Comparison of ENCODE assay signal across 18 cellular contexts in genomic region chr1:236027096-236027495, GRCh38. TPM values are rescaled to one million over a fixed set of nuclear protein-coding genes. Genes with fewer than 3 reads are reported as not detected.
A peak's percentile ranks its signal among the peaks of the same experiment; 100 is the strongest.
DNase-seq lines count a peak whose midpoint lies in the region; ATAC-seq and TF ChIP-seq lines count a peak whose summit lies in the region.
"Had no signal": no experiment of that assay in that cellular context is flagged by ENCODE, and none has a peak within 500 bp of the region (broad histone marks: within the 10 kb centered on the region; RNA-seq: fewer than 3 reads in every experiment).

No MANE protein-coding gene starts in this region.

- H3K27me3 Mint-ChIP-seq in CD14-positive monocyte (ENCODE audit: low read depth in 3 of 3): no peaks in the 10 kb centered on the region
- H3K27me3 Mint-ChIP-seq in naive thymus-derived CD8-positive, alpha-beta T cell: no peaks in the 10 kb centered on the region
- no peaks in the 10 kb centered on the region for H3K27me3 Mint-ChIP-seq in effector memory CD8-positive, alpha-beta T cell
- H3K27me3 Mint-ChIP-seq: dendritic cell treated with granulocyte-macrophage colony-stimulating factor and Interleukin-4, amounts not matched to agents 40 ng/mL and 50 ng/mL, for 4 days had no signal

- peak overlapping the region in 4 of 7 donors; percentile 37 to 66 (median 48) for H3K27ac Mint-ChIP-seq in CD14-positive monocyte
- H3K27ac Mint-ChIP-seq in naive thymus-derived CD8-positive, alpha-beta T cell: peak overlapping the region in 9 of 10 donors; percentile 10 to 86 (median 68)
- H3K27ac Mint-ChIP-seq in effector memory CD8-positive, alpha-beta T cell: peak overlapping the region in 1 of 2 donors; percentile 63
- H3K27ac Mint-ChIP-seq: dendritic cell treated with granulocyte-macrophage colony-stimulating factor and Interleukin-4, amounts not matched to agents 40 ng/mL and 50 ng/mL, for 4 days had no signal

- peak; percentile 74 to 88 for ATAC-seq in naive thymus-derived CD8-positive, alpha-beta T cell
- no peak for ATAC-seq in effector memory CD8-positive, alpha-beta T cell (replicated peaks)
- no peak for ATAC-seq in HG03045 (IDR thresholded peaks at IDR 0.05; ENCODE audit: unreplicated experiment)
- no peak for ATAC-seq in omental fat pad (ENCODE audit: low FRiP score)
- no peak for ATAC-seq in HG02885 (IDR thresholded peaks at IDR 0.05; ENCODE audit: poor library complexity, unreplicated experiment)
- ATAC-seq: foreskin keratinocyte had no signal

- intact Hi-C loops in CD14-positive monocyte (cut with micrococcal nuclease): no loop called here

- POLR2A ChIA-PET in naive thymus-derived CD8-positive, alpha-beta T cell (lab: Charles Lee): no interaction called here

- in situ Hi-C loops in SK-MEL-5 (cut with HindIII; ENCODE audit: low pct_unique_long_range_greater_than_20kb, low sequenced_read_pairs): no loop called here

- DNase-seq in CD14-positive monocyte (ENCODE audit: low spot score) (no peak), Kasumi-1 (lab: John Stamatoyannopoulos, UW) (peak; percentile 71 to 73), SK-MEL-5 (ENCODE audit: low read depth, low spot score) (peak; percentile 96), omental fat pad (ENCODE audit: low spot score) (no peak)
- peak in 3 of 10 donors; percentile 16 to 31 (median 22) for DNase-seq in naive thymus-derived CD8-positive, alpha-beta T cell
- no peak for DNase-seq in effector memory CD8-positive, alpha-beta T cell
- DNase-seq: DMS79 treated with DMSO at 0.1 percent for 48 hours; foreskin keratinocyte; NCI-H1105 treated with DMSO at 0.1 percent for 48 hours; NCI-H2081 treated with DMSO at 0.1 percent for 48 hours; NCI-H510A treated with DMSO at 0.1 percent for 48 hours; SHP77 treated with DMSO at 0.1 percent for 48 hours; spleen; stimulated activated CD4-positive, alpha-beta T cell treated with anti-CD3 and anti-CD28 coated beads, Interleukin-4, amount 100 ng/mL, for 4 hours had no signal

- H3K4me1 Mint-ChIP-seq in CD14-positive monocyte: peaks cover 21% of the 10 kb centered on the region
- H3K4me1 Mint-ChIP-seq in naive thymus-derived CD8-positive, alpha-beta T cell: peaks cover 0 to 20% (median 13%) of the 10 kb centered on the region in 4 donors
- peaks cover 0 to 4% of the 10 kb centered on the region in 2 donors for H3K4me1 Mint-ChIP-seq in effector memory CD8-positive, alpha-beta T cell (ENCODE audit: low read depth in 2 of 2)

- no peaks in the 10 kb centered on the region for H3K9me3 Mint-ChIP-seq in CD14-positive monocyte
- H3K9me3 Mint-ChIP-seq in naive thymus-derived CD8-positive, alpha-beta T cell: no peaks in the 10 kb centered on the region
- H3K9me3 Mint-ChIP-seq in effector memory CD8-positive, alpha-beta T cell: no peaks in the 10 kb centered on the region
- H3K9me3 Mint-ChIP-seq: CD8-positive, alpha-beta memory T cell; dendritic cell treated with granulocyte-macrophage colony-stimulating factor and Interleukin-4, amounts not matched to agents 40 ng/mL and 50 ng/mL, for 4 days had no signal

- H3K36me3 Mint-ChIP-seq in CD14-positive monocyte: peaks cover 21 to 37% of the 10 kb centered on the region in 2 donors
- H3K36me3 Mint-ChIP-seq in naive thymus-derived CD8-positive, alpha-beta T cell: no peaks in the 10 kb centered on the region
- no peaks in the 10 kb centered on the region for H3K36me3 Mint-ChIP-seq in effector memory CD8-positive, alpha-beta T cell (ENCODE audit: insufficient read depth)
- H3K36me3 Mint-ChIP-seq: CD8-positive, alpha-beta memory T cell had no signal

- no peak overlapping the region for H3K4me3 Mint-ChIP-seq in CD14-positive monocyte
- H3K4me3 Mint-ChIP-seq in naive thymus-derived CD8-positive, alpha-beta T cell: peak overlapping the region in 4 of 10 donors; percentile 28 to 52 (median 42)
- no peak overlapping the region for H3K4me3 Mint-ChIP-seq in effector memory CD8-positive, alpha-beta T cell
- H3K4me3 Mint-ChIP-seq: CD8-positive, alpha-beta memory T cell; dendritic cell treated with granulocyte-macrophage colony-stimulating factor and Interleukin-4, amounts not matched to agents 40 ng/mL and 50 ng/mL, for 4 days had no signal

- TF ChIP-seq CTCF in CD14-positive monocyte (IDR thresholded peaks at IDR 0.05): no peak
- TF ChIP-seq CTCF in omental fat pad (IDR thresholded peaks at IDR 0.05): no peak

RNA-seq across cellular contexts. Expression of gene NID1, which starts 37.8 kb away (rescaled TPM):
- 10 to 100 TPM in 1 of 2 donors, 1 to 10 TPM in 1; 6.8 to 14.4 TPM for polyA plus RNA-seq in CD14-positive monocyte
- total RNA-seq in SK-MEL-5 (2014; rRNA removed; shearing (Covaris generic)): 0.21 TPM in 2 replicates
- polyA plus RNA-seq in SK-MEL-5 (2015; cell fraction: cytosol; rRNA removed): 1.6 and 2.5 TPM in 2 replicates
- polyA plus RNA-seq in SK-MEL-5 (2015; cell fraction: nucleus; rRNA removed): 0.79 and 0.88 TPM in 2 replicates
- total RNA-seq in naive thymus-derived CD8-positive, alpha-beta T cell: under 1 TPM in 1 of 2 experiments, not detected in 1; 0.08 TPM
- not detected for polyA plus RNA-seq in naive thymus-derived CD8-positive, alpha-beta T cell
- total RNA-seq in omental fat pad: 100 to 1,000 TPM; 131 to 458 (median 203) TPM
- polyA plus RNA-seq: CD8-positive, alpha-beta memory T cell had no signal

Comparison
In these comparisons a context has a peak if more than half of its experiments do, and no peak if none do; other contexts are left out.
1. DNase-seq: peak in Kasumi-1 (2 of 2) and SK-MEL-5 (single experiment); none in CD14-positive monocyte (single experiment), effector memory CD8-positive, alpha-beta T cell (0 of 3) and omental fat pad (single experiment).
2. ATAC-seq: peak in naive thymus-derived CD8-positive, alpha-beta T cell (2 of 2); none in effector memory CD8-positive, alpha-beta T cell (single experiment), HG03045 (single experiment), omental fat pad (single experiment) and HG02885 (single experiment).
3. RNA of gene NID1, which starts 37.8 kb away (total RNA-seq): 131 to 458 TPM in omental fat pad; 0.21 TPM in SK-MEL-5 and 0.08 TPM in naive thymus-derived CD8-positive, alpha-beta T cell; every median in the first group is over 100 times any median in the second.